Comparison of ENCODE assay signal across 8 cellular contexts in genomic region chr4:104967034-104967401, GRCh38.
A peak's percentile ranks its signal among the peaks of the same experiment; 100 is the strongest.
DNase-seq lines count a peak whose midpoint lies in the region; ATAC-seq and TF ChIP-seq lines count a peak whose summit lies in the region.

No MANE protein-coding gene starts in this region.

- no peaks in the 10 kb centered on the region for H4K20me1 ChIP-seq in MM.1S (ENCODE audit: insufficient read depth, low read length)

- H3K4me3 ChIP-seq in GM12864 (ENCODE audit: low read depth, low read length) (peak overlapping the region; percentile 36; the same call in 1 of the 2 replicates), MM.1S (ENCODE audit: low read length) (no peak overlapping the region), duodenal mucosa (ENCODE audit: low read depth in 1 of 2, low read length in 2 of 2) (peak overlapping the region in 1 of 2 donors; percentile 31)

- H3K4me3 Mint-ChIP-seq in nephron progenitor cell = no peak overlapping the region

- H3K9me2 ChIP-seq in MM.1S (replicated peaks; ENCODE audit: insufficient read depth, low read length) = no peaks in the 10 kb centered on the region

- no peak overlapping the region for H3K27ac ChIP-seq in MM.1S (ENCODE audit: low read length)
- H3K27ac ChIP-seq in duodenal mucosa (ENCODE audit: low read depth, low read length) = peak overlapping the region; percentile 30

- H3K9ac ChIP-seq in MM.1S (ENCODE audit: low read length) (no peak overlapping the region), duodenal mucosa (ENCODE audit: low read depth in 1 of 2, low read length in 2 of 2) (peak overlapping the region in 1 of 2 donors; percentile 31)

- peaks cover 2% of the 10 kb centered on the region for H3K9me3 Mint-ChIP-seq in nephron progenitor cell

- H3K4me1 Mint-ChIP-seq in nephron progenitor cell = no peaks in the 10 kb centered on the region

- H3K9me3 ChIP-seq in MM.1S (replicated peaks; ENCODE audit: insufficient read depth, low read length) (no peaks in the 10 kb centered on the region), duodenal mucosa (ENCODE audit: control insufficient read depth in 1 of 2, low read length in 2 of 2) (no peaks in the 10 kb centered on the region)

- H3K27me3 ChIP-seq in MM.1S (replicated peaks; ENCODE audit: insufficient read depth, low read length) (peaks cover 21% of the 10 kb centered on the region; the same call in 1 of the 2 replicates), duodenal mucosa (ENCODE audit: control insufficient read depth in 1 of 2, insufficient read depth in 2 of 2, low read length in 2 of 2) (no peaks in the 10 kb centered on the region)

- no peaks in the 10 kb centered on the region for H3K27me3 Mint-ChIP-seq in nephron progenitor cell (ENCODE audit: low read depth, poor library complexity)

- peak overlapping the region; percentile 52 for H3K4me2 ChIP-seq in MM.1S (ENCODE audit: low read depth, low read length)

- H3K36me3 Mint-ChIP-seq in nephron progenitor cell (ENCODE audit: low read depth) = no peaks in the 10 kb centered on the region

- DNase-seq in GM12864 (ENCODE audit: low read depth) (no peak), MM.1S (no peak), DMS79 (lab: John Stamatoyannopoulos, UW) (no peak), nephron progenitor cell (no peak), kidney glomerular epithelial cell (lab: John Stamatoyannopoulos, UW) (no peak), NCI-H1694 (lab: John Stamatoyannopoulos, UW) (no peak)

- no peak overlapping the region for H2AFZ ChIP-seq in MM.1S (ENCODE audit: low read length)

- TF ChIP-seq CTCF in GM12864 (IDR thresholded peaks at IDR 0.05; ENCODE audit: low read depth, low read length, missing control alignments) (no peak), MM.1S (IDR thresholded peaks at IDR 0.05; ENCODE audit: low read length) (no peak), nephron progenitor cell (IDR thresholded peaks at IDR 0.05) (no peak)

- H3K36me3 ChIP-seq in MM.1S (replicated peaks; ENCODE audit: insufficient read depth, low read length) = no peaks in the 10 kb centered on the region
- no peaks in the 10 kb centered on the region for H3K36me3 ChIP-seq in duodenal mucosa (ENCODE audit: control insufficient read depth in 1 of 2, insufficient read depth in 2 of 2, low read length in 2 of 2)

- ATAC-seq in GM21737 (IDR thresholded peaks at IDR 0.05; ENCODE audit: unreplicated experiment) = peak; percentile 12

- peaks cover 3% of the 10 kb centered on the region; the same call in 1 of the 2 replicates for H3F3A ChIP-seq in MM.1S (ENCODE audit: insufficient read depth, low read length)

- H3K4me1 ChIP-seq in MM.1S (ENCODE audit: low read length) = peaks cover 31% of the 10 kb centered on the region
- peaks cover 4 to 6% of the 10 kb centered on the region in 2 donors for H3K4me1 ChIP-seq in duodenal mucosa (ENCODE audit: control insufficient read depth in 1 of 2, insufficient read depth in 2 of 2, low read length in 2 of 2)

- H3K27ac Mint-ChIP-seq in nephron progenitor cell = no peak overlapping the region

- no peaks in the 10 kb centered on the region for H3K79me2 ChIP-seq in MM.1S (ENCODE audit: low read length)
